19 cellular contexts compared by ENCODE assay signal in genomic region chr2:220154243-220154642, GRCh38.
DNase-seq lines count a peak whose midpoint lies in the region; ATAC-seq and TF ChIP-seq lines count a peak whose summit lies in the region.
"Had no signal": no experiment of that assay in that cellular context is flagged by ENCODE, and none has a peak within 500 bp of the region (broad histone marks: within the 10 kb centered on the region; RNA-seq: fewer than 3 reads in every experiment).

No MANE protein-coding gene starts in this region.

- H3K23ac ChIP-seq in IMR-90 (ENCODE audit: low read depth, low read length): no peak overlapping the region

- no CpG with 5 or more reads among the region's 2 CpGs for WGBS in IMR-90 (ENCODE audit: extremely low coverage in 2 of 2, insufficient read length in 1 of 2), 2 experiments
- 61% methylated on average over 2 of the region's 2 CpGs for WGBS in right lobe of liver (ENCODE audit: insufficient coverage, low coverage, low lambda C conversion rate, missing lambda C conversion rate)

- no peak for TF ChIP-seq POLR2A in IMR-90 (IDR thresholded peaks at IDR 0.05; ENCODE audit: low read depth, low read length)
- TF ChIP-seq POLR2A in right lobe of liver (IDR thresholded peaks at IDR 0.05): no peak

- H3K14ac ChIP-seq in IMR-90 (replicated peaks; ENCODE audit: low read depth, low read length): no peak overlapping the region

- H4K8ac ChIP-seq in IMR-90 (ENCODE audit: low read depth in 2 of 2, low read length in 2 of 2): no peak overlapping the region

- H3K4me3 Mint-ChIP-seq in chondrocyte (ENCODE audit: unreplicated experiment) (no peak overlapping the region), nephron progenitor cell (no peak overlapping the region)
- H3K4me3 Mint-ChIP-seq: activated naive CD8-positive, alpha-beta T cell treated with anti-CD3 and anti-CD28 coated beads, Interleukin-2, amount 50 U/mL, for 24 hours; natural killer cell; stimulated activated effector memory CD8-positive, alpha-beta T cell treated with anti-CD3 and anti-CD28 coated beads, Interleukin-12 subunit alpha, Interleukin-12 subunit beta, amount 100 ng/mL, for 72 hours had no signal

- no peaks in the 10 kb centered on the region; the same call in 1 of the 2 replicates for H3K27me3 ChIP-seq in IMR-90 (ENCODE audit: control insufficient read depth, insufficient read depth, low read length)
- no peaks in the 10 kb centered on the region for H3K27me3 ChIP-seq in right lobe of liver
- H3K27me3 ChIP-seq: cardiac muscle cell, esophagus squamous epithelium had no signal

- H3K36me3 ChIP-seq in IMR-90 (ENCODE audit: control insufficient read depth, insufficient read depth, low read length) (no peaks in the 10 kb centered on the region), right lobe of liver (no peaks in the 10 kb centered on the region)
- H3K36me3 ChIP-seq: cardiac muscle cell, esophagus squamous epithelium had no signal

- H3K4me2 ChIP-seq in IMR-90 (ENCODE audit: low read depth, low read length): no peak overlapping the region

- H3K27ac ChIP-seq in C4-2B: no peak overlapping the region
- H3K27ac ChIP-seq in IMR-90 (ENCODE audit: insufficient read depth, low read length): no peak overlapping the region
- H3K27ac ChIP-seq in right lobe of liver: no peak overlapping the region
- H3K27ac ChIP-seq: cardiac muscle cell, esophagus squamous epithelium had no signal

- no peak overlapping the region for H2BK5ac ChIP-seq in IMR-90 (ENCODE audit: low read depth, low read length, poor library complexity, severe bottlenecking)

- H3K79me1 ChIP-seq in IMR-90 (ENCODE audit: low read depth in 1 of 2, low read length in 2 of 2): no peaks in the 10 kb centered on the region

- intact Hi-C loops in IMR-90 (cut with micrococcal nuclease): no loop called here
- intact Hi-C loops in right lobe of liver (cut with DNase I): no loop called here

- H3K4me3 ChIP-seq in IMR-90 (ENCODE audit: insufficient read depth, low read depth, low read length) (no peak overlapping the region), right lobe of liver (no peak overlapping the region)
- H3K4me3 ChIP-seq: cardiac muscle cell, esophagus squamous epithelium had no signal

- no peaks in the 10 kb centered on the region for H3K4me1 Mint-ChIP-seq in chondrocyte (ENCODE audit: low read depth)
- H3K4me1 Mint-ChIP-seq in nephron progenitor cell: peaks cover 19% of the 10 kb centered on the region
- H3K4me1 Mint-ChIP-seq: activated naive CD8-positive, alpha-beta T cell treated with anti-CD3 and anti-CD28 coated beads, Interleukin-2, amount 50 U/mL, for 24 hours; natural killer cell; stimulated activated effector memory CD8-positive, alpha-beta T cell treated with anti-CD3 and anti-CD28 coated beads, Interleukin-12 subunit alpha, Interleukin-12 subunit beta, amount 100 ng/mL, for 72 hours had no signal

- no peaks in the 10 kb centered on the region for H3K27me3 Mint-ChIP-seq in chondrocyte (ENCODE audit: low read depth)
- no peaks in the 10 kb centered on the region for H3K27me3 Mint-ChIP-seq in nephron progenitor cell (ENCODE audit: low read depth, poor library complexity)
- H3K27me3 Mint-ChIP-seq: activated naive CD8-positive, alpha-beta T cell treated with anti-CD3 and anti-CD28 coated beads, Interleukin-2, amount 50 U/mL, for 24 hours had no signal

- no peak overlapping the region for H3K18ac ChIP-seq in IMR-90 (ENCODE audit: low read depth, low read length)

- no peak overlapping the region for H2BK120ac ChIP-seq in IMR-90 (ENCODE audit: low read depth, low read length)

- H2BK15ac ChIP-seq in IMR-90 (ENCODE audit: low read depth, low read length): no peak overlapping the region

- TF ChIP-seq RAD21 in IMR-90 (IDR thresholded peaks at IDR 0.05; ENCODE audit: low read length): no peak

- no peaks in the 10 kb centered on the region for H4K20me1 ChIP-seq in IMR-90 (ENCODE audit: insufficient read depth, low read length)

- no peak overlapping the region for H3K4ac ChIP-seq in IMR-90 (ENCODE audit: low read depth, low read length)

- H3K9me1 ChIP-seq in IMR-90 (ENCODE audit: insufficient read depth, low read length): no peaks in the 10 kb centered on the region

- no peak overlapping the region for H4K91ac ChIP-seq in IMR-90 (ENCODE audit: insufficient read depth, low read depth, low read length)

- H3K36me3 Mint-ChIP-seq in chondrocyte (ENCODE audit: low read depth) (no peaks in the 10 kb centered on the region), nephron progenitor cell (ENCODE audit: low read depth) (no peaks in the 10 kb centered on the region)
- H3K36me3 Mint-ChIP-seq: natural killer cell; stimulated activated effector memory CD8-positive, alpha-beta T cell treated with anti-CD3 and anti-CD28 coated beads, Interleukin-12 subunit alpha, Interleukin-12 subunit beta, amount 100 ng/mL, for 72 hours had no signal

- DNase-seq in IMR-90 (no peak), chondrocyte (ENCODE audit: low spot score) (no peak), nephron progenitor cell (no peak), EL (no peak), right lobe of liver (no peak), NCI-H1048 (lab: John Stamatoyannopoulos, UW) (no peak)
- DNase-seq: activated CD4-positive, CD25-positive, alpha-beta regulatory T cell treated with anti-CD3 and anti-CD28 coated beads, Interleukin-2, amount 50 U/mL, for 72 hours; activated naive CD8-positive, alpha-beta T cell treated with anti-CD3 and anti-CD28 coated beads, Interleukin-2, amount 50 U/mL, for 24 hours; C1 segment of cervical spinal cord; esophagus squamous epithelium; head of caudate nucleus; mammary epithelial cell; natural killer cell; NCI-H187; SIG-M5 had no signal

- H3K9ac ChIP-seq in IMR-90 (ENCODE audit: low read depth, low read length): no peak overlapping the region

- peak; percentile 36 for TF ChIP-seq CTCF in C4-2B (conservative IDR thresholded peaks at IDR 0.05)
- 0 out of 2 replicates have a peak, but pooled peaks have one; percentile 7 for TF ChIP-seq CTCF in IMR-90 (conservative IDR thresholded peaks at IDR 0.05; ENCODE audit: low read depth, low read length)
- TF ChIP-seq CTCF in chondrocyte (IDR thresholded peaks at IDR 0.05): peak; percentile 59
- peak; percentile 35 for TF ChIP-seq CTCF in nephron progenitor cell (IDR thresholded peaks at IDR 0.05)
- TF ChIP-seq CTCF in right lobe of liver (IDR thresholded peaks at IDR 0.05): no peak

- H3K27ac Mint-ChIP-seq in chondrocyte (ENCODE audit: unreplicated experiment) (no peak overlapping the region), nephron progenitor cell (no peak overlapping the region)
- H3K27ac Mint-ChIP-seq: activated naive CD8-positive, alpha-beta T cell treated with anti-CD3 and anti-CD28 coated beads, Interleukin-2, amount 50 U/mL, for 24 hours; natural killer cell; stimulated activated effector memory CD8-positive, alpha-beta T cell treated with anti-CD3 and anti-CD28 coated beads, Interleukin-12 subunit alpha, Interleukin-12 subunit beta, amount 100 ng/mL, for 72 hours had no signal

- H2BK20ac ChIP-seq in IMR-90 (ENCODE audit: low read depth, low read length): no peak overlapping the region

- H2AK5ac ChIP-seq in IMR-90 (ENCODE audit: low read depth, low read length): no peak overlapping the region

- dilution Hi-C loops in IMR-90 (cut with HindIII; ENCODE audit: low sequenced_read_pairs, unreplicated experiment): no loop called here

- H3K9me3 ChIP-seq in IMR-90 (ENCODE audit: control insufficient read depth, insufficient read depth, low read length) (no peaks in the 10 kb centered on the region), right lobe of liver (no peaks in the 10 kb centered on the region)
- H3K9me3 ChIP-seq: esophagus squamous epithelium had no signal

- H2AFZ ChIP-seq in IMR-90 (replicated peaks; ENCODE audit: low read length, poor library complexity): no peak overlapping the region

- POLR2A ChIA-PET in IMR-90 (lab: Charles Lee; ENCODE audit: unreplicated experiment): no interaction called here

- in situ Hi-C loops in IMR-90 (cut with MboI; ENCODE audit: low sequenced_read_pairs): no loop called here

- H3K4me1 ChIP-seq in IMR-90 (ENCODE audit: control insufficient read depth, insufficient read depth, low read length) (no peaks in the 10 kb centered on the region; the same call in 1 of the 2 replicates), right lobe of liver (no peaks in the 10 kb centered on the region)

- ATAC-seq in IMR-90 (ENCODE audit: low read depth) (no peak), HG03565 (IDR thresholded peaks at IDR 0.05; ENCODE audit: unreplicated experiment) (no peak), right lobe of liver (no peak)
- ATAC-seq: activated naive CD8-positive, alpha-beta T cell treated with anti-CD3 and anti-CD28 coated beads, Interleukin-2, amount 50 U/mL, for 24 hours; natural killer cell; stimulated activated effector memory CD8-positive, alpha-beta T cell treated with anti-CD3 and anti-CD28 coated beads, Interleukin-12 subunit alpha, Interleukin-12 subunit beta, amount 100 ng/mL, for 72 hours had no signal

- H3K9me3 Mint-ChIP-seq in chondrocyte (ENCODE audit: low read depth) (no peaks in the 10 kb centered on the region), nephron progenitor cell (no peaks in the 10 kb centered on the region)
- H3K9me3 Mint-ChIP-seq: activated naive CD8-positive, alpha-beta T cell treated with anti-CD3 and anti-CD28 coated beads, Interleukin-2, amount 50 U/mL, for 24 hours had no signal

- CTCF ChIA-PET in IMR-90 (lab: Yijun Ruan, JAX): interaction anchor here (0.6 to 0.9 kb wide), 4 partner anchors 10 to 62 kb away, joined by 4 to 7 read pairs (median 4); no protein-coding TSS in a partner anchor

- no peak overlapping the region for H2AK9ac ChIP-seq in IMR-90 (replicated peaks; ENCODE audit: low read depth, low read length, poor library complexity)

- no TSS peak for BruUV-seq in IMR-90 (replicated peaks; lab: Mats Ljungman, UMichigan)

- no peak overlapping the region for H3K56ac ChIP-seq in IMR-90 (ENCODE audit: extremely low read depth, insufficient read depth, low read length)

- H4K5ac ChIP-seq in IMR-90 (ENCODE audit: low read depth, low read length): no peak overlapping the region

TF ChIP-seq in IMR-90, 13 proteins besides CTCF, POLR2A, EP300 and RAD21:
- TF ChIP-seq RFX5 (IDR thresholded peaks at IDR 0.05; ENCODE audit: low read depth, low read length) (no peak), USF2 (IDR thresholded peaks at IDR 0.05; ENCODE audit: low read depth, low read length) (no peak), MAFK (IDR thresholded peaks at IDR 0.05; ENCODE audit: low read depth, low read length) (no peak), CHD1 (IDR thresholded peaks at IDR 0.05; ENCODE audit: low read depth, low read length) (no peak), NFE2L2 (IDR thresholded peaks at IDR 0.05; ENCODE audit: low read depth, low read length) (no peak), RCOR1 (IDR thresholded peaks at IDR 0.05; ENCODE audit: insufficient replicate concordance, low read length) (no peak)

Comparison
In these comparisons a context has a peak if more than half of its experiments do, and no peak if none do; other contexts are left out.
1. CTCF ChIP-seq: peak in C4-2B (single experiment), IMR-90 (single experiment), chondrocyte (single experiment) and nephron progenitor cell (single experiment); none in right lobe of liver (0 of 4).